In the genomic region with DNA sequence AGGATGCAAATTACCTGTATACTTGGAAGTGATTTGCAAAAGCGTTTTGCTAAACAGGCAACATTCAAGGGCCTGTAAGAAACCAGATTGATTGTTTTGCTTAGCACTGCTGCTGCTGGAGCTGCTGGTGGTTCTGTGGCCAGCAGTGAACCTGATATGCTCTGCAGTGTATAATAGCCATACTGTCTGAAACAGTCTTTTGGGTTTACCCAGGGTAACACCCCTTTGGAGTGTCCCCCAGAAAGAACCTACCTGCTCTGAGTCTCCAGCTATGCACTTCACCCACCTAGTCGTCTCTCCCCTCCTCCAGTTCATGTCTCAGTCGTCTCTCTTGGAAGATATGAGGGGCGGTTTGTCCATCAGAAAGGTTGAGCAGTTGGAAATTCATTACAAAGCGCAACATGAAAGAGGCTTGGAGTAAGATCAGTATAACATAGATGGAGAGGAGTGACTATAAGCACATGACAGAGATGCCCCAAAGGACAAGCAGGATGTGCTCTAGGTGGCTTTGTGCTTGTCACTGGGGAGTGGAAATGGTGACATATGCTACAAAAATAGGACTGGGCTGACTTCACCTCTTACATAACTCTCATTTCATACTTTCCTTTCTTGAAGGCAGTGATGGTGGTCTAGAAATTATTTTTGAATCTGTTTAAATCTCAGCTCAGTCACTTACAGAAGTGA, we compare ENCODE assay signal across 12 cellular contexts. TPM values are rescaled to one million over a fixed set of nuclear protein-coding genes. Genes with fewer than 3 reads are reported as not detected.
A peak's percentile ranks its signal among the peaks of the same experiment; 100 is the strongest.
DNase-seq lines count a peak whose midpoint lies in the region; ATAC-seq and TF ChIP-seq lines count a peak whose summit lies in the region.
"Had no signal": no experiment of that assay in that cellular context is flagged by ENCODE, and none has a peak within 500 bp of the region (broad histone marks: within the 10 kb centered on the region; RNA-seq: fewer than 3 reads in every experiment).

No MANE protein-coding gene starts in this region.

- H3K4ac ChIP-seq in trophoblast cell (ENCODE audit: low read depth, low read length) = peak overlapping the region; percentile 71

- no peaks in the 10 kb centered on the region for H3K27me3 ChIP-seq in trophoblast cell (ENCODE audit: insufficient read depth, low read length)

- no peak overlapping the region for H3K4me2 ChIP-seq in trophoblast cell (ENCODE audit: low read length)

- H2BK12ac ChIP-seq in trophoblast cell (ENCODE audit: low read length) = no peak overlapping the region

- H3K27ac ChIP-seq in trophoblast cell (ENCODE audit: low read depth, low read length) = no peak overlapping the region
- H3K27ac ChIP-seq: 22Rv1 had no signal

- no peak overlapping the region for H4K12ac ChIP-seq in trophoblast cell (ENCODE audit: low read depth, low read length)

- H3K27ac Mint-ChIP-seq in T-helper 17 cell = peak overlapping the region; percentile 66
- H3K27ac Mint-ChIP-seq: activated naive CD8-positive, alpha-beta T cell treated with anti-CD3 and anti-CD28 coated beads, Interleukin-2, amount 10 ng/mL, durations not matched to agents 7 days and 5 days had no signal

- DNase-seq in NOMO-1 treated with DMSO at 0.1 percent for 48 hours (lab: John Stamatoyannopoulos, UW; ENCODE audit: unreplicated experiment) (peak; percentile 35), NOMO-1 treated with dmso at 0.1 percent for 144 hours (lab: John Stamatoyannopoulos, UW; ENCODE audit: unreplicated experiment) (no peak), T-helper 17 cell (no peak), trophoblast cell (no peak), NCI-H2081 treated with DMSO at 0.1 percent for 48 hours (lab: John Stamatoyannopoulos, UW) (no peak), HEK293T (ENCODE audit: extremely low spot score) (no peak)
- DNase-seq: activated naive CD8-positive, alpha-beta T cell treated with anti-CD3 and anti-CD28 coated beads, Interleukin-2, amount 10 ng/mL, durations not matched to agents 7 days and 5 days; KG1; SHP77 treated with DMSO at 0.1 percent for 48 hours had no signal

- no peak overlapping the region for H2AFZ ChIP-seq in trophoblast cell (ENCODE audit: insufficient read depth, low read length, poor library complexity)

- ATAC-seq in HG02642 (IDR thresholded peaks at IDR 0.05; ENCODE audit: poor library complexity, unreplicated experiment) = peak; percentile 38
- ATAC-seq in T-helper 17 cell = no peak
- no peak for ATAC-seq in HG02938 (IDR thresholded peaks at IDR 0.05; ENCODE audit: unreplicated experiment)

- H3K36me3 Mint-ChIP-seq in T-helper 17 cell (ENCODE audit: low read depth) = peaks cover 3% of the 10 kb centered on the region

- H3K9me3 ChIP-seq in T-helper 17 cell (ENCODE audit: control insufficient read depth, low read length, poor library complexity, severe bottlenecking) = no peaks in the 10 kb centered on the region
- no peaks in the 10 kb centered on the region for H3K9me3 ChIP-seq in trophoblast cell (ENCODE audit: insufficient read depth, low read depth, low read length)

- peaks cover 10% of the 10 kb centered on the region for H3K79me1 ChIP-seq in trophoblast cell (ENCODE audit: low read length)

- no peak overlapping the region for H3K4me3 Mint-ChIP-seq in T-helper 17 cell
- H3K4me3 Mint-ChIP-seq: activated naive CD8-positive, alpha-beta T cell treated with anti-CD3 and anti-CD28 coated beads, Interleukin-2, amount 10 ng/mL, durations not matched to agents 7 days and 5 days had no signal

- H2BK5ac ChIP-seq in trophoblast cell (ENCODE audit: low read depth, low read length, poor library complexity) = no peak overlapping the region

- H3K4me1 Mint-ChIP-seq in T-helper 17 cell = peaks cover 37% of the 10 kb centered on the region

- H3K18ac ChIP-seq in trophoblast cell (ENCODE audit: low read length) = no peak overlapping the region

- no peak overlapping the region for H4K8ac ChIP-seq in trophoblast cell (ENCODE audit: low read depth, low read length)

- CTCF ChIA-PET in HEK293T (lab: Yijun Ruan, JAX) = interaction anchor here (0.6 kb wide), 1 partner anchor 45 kb away, joined by 5 read pairs; no protein-coding TSS in a partner anchor

- no CpG with 5 or more reads among the region's 5 CpGs for WGBS in trophoblast cell (ENCODE audit: extremely low coverage, insufficient coverage, insufficient read length)

- H3K27me3 Mint-ChIP-seq in T-helper 17 cell = peaks cover 9% of the 10 kb centered on the region

- peaks cover 6 to 16% of the 10 kb centered on the region in 2 experiments for H3K4me1 ChIP-seq in trophoblast cell (ENCODE audit: control insufficient read depth in 1 of 2, insufficient read depth in 2 of 2, low read length in 2 of 2)

- H3K4me3 ChIP-seq in trophoblast cell (ENCODE audit: low read depth, low read length) = no peak overlapping the region

- no peak overlapping the region for H4K91ac ChIP-seq in trophoblast cell (ENCODE audit: low read depth, low read length)

- peaks cover 20% of the 10 kb centered on the region for H3K79me2 ChIP-seq in trophoblast cell (ENCODE audit: control insufficient read depth, insufficient read depth, low read length, poor library complexity)

- no peak overlapping the region for H2AK5ac ChIP-seq in trophoblast cell (ENCODE audit: low read length)

- H2BK120ac ChIP-seq in trophoblast cell (ENCODE audit: insufficient read depth, low read length, poor library complexity) = no peak overlapping the region

- H3K36me3 ChIP-seq in trophoblast cell (ENCODE audit: control insufficient read depth in 1 of 2, insufficient read depth in 2 of 2, low read length in 2 of 2) = no peaks in the 10 kb centered on the region

- no peak overlapping the region for H3K9ac ChIP-seq in trophoblast cell (ENCODE audit: low read length)

- POLR2A ChIA-PET in HEK293T (lab: Yijun Ruan, JAX) = no interaction called here

- H3K14ac ChIP-seq in trophoblast cell (ENCODE audit: low read length) = no peak overlapping the region

- H3K23ac ChIP-seq in trophoblast cell (ENCODE audit: low read length) = no peak overlapping the region

TF ChIP-seq in HEK293T, 16 proteins besides CTCF, POLR2A, EP300 and RAD21:
- TF ChIP-seq ARNT (IDR thresholded peaks at IDR 0.05) (no peak), FOXA1 (IDR thresholded peaks at IDR 0.05) (no peak), L3MBTL2 (conservative IDR thresholded peaks at IDR 0.05) (no peak), SP1 (IDR thresholded peaks at IDR 0.05) (no peak), LEF1 (IDR thresholded peaks at IDR 0.05; ENCODE audit: borderline replicate concordance) (no peak), SUZ12 (IDR thresholded peaks at IDR 0.05) (no peak), FOXM1 (IDR thresholded peaks at IDR 0.05; ENCODE audit: borderline replicate concordance) (no peak)
- TF ChIP-seq, protein P1, sequence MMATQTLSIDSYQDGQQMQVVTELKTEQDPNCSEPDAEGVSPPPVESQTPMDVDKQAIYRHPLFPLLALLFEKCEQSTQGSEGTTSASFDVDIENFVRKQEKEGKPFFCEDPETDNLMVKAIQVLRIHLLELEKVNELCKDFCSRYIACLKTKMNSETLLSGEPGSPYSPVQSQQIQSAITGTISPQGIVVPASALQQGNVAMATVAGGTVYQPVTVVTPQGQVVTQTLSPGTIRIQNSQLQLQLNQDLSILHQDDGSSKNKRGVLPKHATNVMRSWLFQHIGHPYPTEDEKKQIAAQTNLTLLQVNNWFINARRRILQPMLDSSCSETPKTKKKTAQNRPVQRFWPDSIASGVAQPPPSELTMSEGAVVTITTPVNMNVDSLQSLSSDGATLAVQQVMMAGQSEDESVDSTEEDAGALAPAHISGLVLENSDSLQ (IDR thresholded peaks at IDR 0.05) = no peak

RNA-seq across cellular contexts. Expression of a gene that starts 3.8 kb away (rescaled TPM):
- 10 to 100 TPM; 21.9 to 23.9 TPM for total RNA-seq in T-helper 17 cell
- 19.7 and 20.3 TPM in 2 replicates for polyA plus RNA-seq in trophoblast cell (2013)

RNA-seq across cellular contexts. Expression of a gene that starts 15.3 kb away (rescaled TPM):
- total RNA-seq in T-helper 17 cell = not detected
- 0.61 and 0.88 TPM in 2 replicates for polyA plus RNA-seq in trophoblast cell (2013)
- total RNA-seq: activated naive CD8-positive, alpha-beta T cell treated with anti-CD3 and anti-CD28 coated beads, Interleukin-2, amount 10 ng/mL, durations not matched to agents 7 days and 5 days had no signal
